ENCODE assay signal across 10 cellular contexts in the genomic region with DNA sequence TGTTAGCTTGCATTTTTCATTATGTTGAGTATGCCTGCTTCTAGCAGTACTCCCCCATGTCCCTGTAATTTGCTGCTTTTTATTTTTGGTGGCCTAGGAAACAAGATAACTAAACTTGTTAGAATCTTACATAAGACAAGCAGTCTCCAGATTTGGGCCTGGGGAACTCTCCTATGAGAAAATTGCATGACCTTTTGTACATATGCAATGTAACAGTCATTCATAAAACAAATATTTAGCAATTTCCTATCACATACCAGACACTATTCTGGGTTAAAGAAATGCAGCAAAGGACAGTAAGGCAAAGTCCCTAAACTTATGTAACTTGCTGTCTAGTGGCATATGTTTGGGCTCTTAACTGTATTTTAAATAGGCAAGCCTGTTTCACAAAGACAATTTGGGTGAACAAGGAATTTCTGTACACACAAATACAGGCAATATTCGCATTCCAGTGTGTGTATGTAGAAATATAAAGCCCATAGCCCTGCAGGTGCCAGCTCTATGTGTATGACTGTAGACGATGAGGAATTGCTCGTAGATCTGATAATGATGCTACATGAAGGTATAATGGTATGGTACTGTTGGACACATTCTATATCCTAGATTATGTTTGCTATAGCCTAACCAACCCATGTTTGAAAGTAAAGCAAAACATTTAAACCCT.
A peak's percentile ranks its signal among the peaks of the same experiment; 100 is the strongest.
DNase-seq lines count a peak whose midpoint lies in the region; ATAC-seq and TF ChIP-seq lines count a peak whose summit lies in the region.
"Had no signal": no experiment of that assay in that cellular context is flagged by ENCODE, and none has a peak within 500 bp of the region (broad histone marks: within the 10 kb centered on the region; RNA-seq: fewer than 3 reads in every experiment).

No MANE protein-coding gene starts in this region.

- dilution Hi-C loops in mammary epithelial cell (cut with HindIII; ENCODE audit: low sequenced_read_pairs): no loop called here

- no peak overlapping the region for H3K4me3 ChIP-seq in mammary epithelial cell (replicated peaks in 1 of 3; ENCODE audit: insufficient read depth in 1 of 3, low read depth in 2 of 3, low read length in 3 of 3)
- no peak overlapping the region for H3K4me3 ChIP-seq in astrocyte of the spinal cord (ENCODE audit: low read depth, low read length)
- H3K4me3 ChIP-seq in left lung: no peak overlapping the region
- no peak overlapping the region for H3K4me3 ChIP-seq in MM.1S (ENCODE audit: low read length)

- CTCF ChIA-PET in MCF 10A (lab: Yijun Ruan, JAX) (no interaction called here), mammary epithelial cell (lab: Charles Lee; ENCODE audit: low non-redundant PET) (no interaction called here)
- CTCF ChIA-PET in activated CD4-positive, alpha-beta T cell treated with anti-CD3 and anti-CD28 coated beads for 36 hours (lab: Charles Lee): no interaction called here

- no peaks in the 10 kb centered on the region for H3K36me3 Mint-ChIP-seq in MCF 10A (ENCODE audit: insufficient read depth, unreplicated experiment)
- H3K36me3 Mint-ChIP-seq in activated CD4-positive, alpha-beta T cell treated with anti-CD3 and anti-CD28 coated beads for 36 hours (ENCODE audit: low read depth): no peaks in the 10 kb centered on the region

- H3K27ac Mint-ChIP-seq in MCF 10A (ENCODE audit: low read depth, unreplicated experiment): no peak overlapping the region
- no peak overlapping the region for H3K27ac Mint-ChIP-seq in activated CD4-positive, alpha-beta T cell treated with anti-CD3 and anti-CD28 coated beads for 36 hours

- H3K27ac ChIP-seq in mammary epithelial cell (ENCODE audit: insufficient read depth, low read depth, low read length) (no peak overlapping the region), left lung (no peak overlapping the region), MM.1S (ENCODE audit: low read length) (no peak overlapping the region)

- in situ Hi-C loops in mammary epithelial cell (cut with MboI; ENCODE audit: low sequenced_read_pairs in 2 of 2) (no loop called here), astrocyte of the spinal cord (cut with HindIII; ENCODE audit: low sequenced_read_pairs) (no loop called here)

- peak; percentile 74 for ATAC-seq in left lung
- no peak for ATAC-seq in activated CD4-positive, alpha-beta T cell treated with anti-CD3 and anti-CD28 coated beads for 36 hours

- no peaks in the 10 kb centered on the region for H3K36me3 ChIP-seq in mammary epithelial cell (ENCODE audit: insufficient read depth, low read length)
- H3K36me3 ChIP-seq in left lung: no peaks in the 10 kb centered on the region
- H3K36me3 ChIP-seq in MM.1S (replicated peaks; ENCODE audit: insufficient read depth, low read length): no peaks in the 10 kb centered on the region

- H3K9ac ChIP-seq in mammary epithelial cell (ENCODE audit: insufficient read depth, low read length) (no peak overlapping the region), MM.1S (ENCODE audit: low read length) (no peak overlapping the region)

- no peaks in the 10 kb centered on the region for H3K27me3 Mint-ChIP-seq in MCF 10A (ENCODE audit: insufficient read depth, unreplicated experiment)
- peaks cover 2% of the 10 kb centered on the region for H3K27me3 Mint-ChIP-seq in activated CD4-positive, alpha-beta T cell treated with anti-CD3 and anti-CD28 coated beads for 36 hours

- H3K4me1 ChIP-seq in mammary epithelial cell (ENCODE audit: insufficient read depth, low read length): no peaks in the 10 kb centered on the region
- H3K4me1 ChIP-seq in left lung: peaks cover 8 to 10% of the 10 kb centered on the region in 2 donors
- 0 out of 2 replicates have a peak, but pooled peaks cover 3% of the 10 kb centered on the region for H3K4me1 ChIP-seq in MM.1S (ENCODE audit: low read length)

- H3K9me3 Mint-ChIP-seq in MCF 10A (ENCODE audit: unreplicated experiment): no peaks in the 10 kb centered on the region
- H3K9me3 Mint-ChIP-seq in activated CD4-positive, alpha-beta T cell treated with anti-CD3 and anti-CD28 coated beads for 36 hours (ENCODE audit: low read depth): no peaks in the 10 kb centered on the region

- H3K4me3 Mint-ChIP-seq in MCF 10A (ENCODE audit: unreplicated experiment): no peak overlapping the region
- no peak overlapping the region for H3K4me3 Mint-ChIP-seq in activated CD4-positive, alpha-beta T cell treated with anti-CD3 and anti-CD28 coated beads for 36 hours

- H3F3A ChIP-seq in MM.1S (ENCODE audit: insufficient read depth, low read length): no peaks in the 10 kb centered on the region

- H3K27me3 ChIP-seq in mammary epithelial cell (ENCODE audit: insufficient read depth, low read length) (no peaks in the 10 kb centered on the region), left lung (no peaks in the 10 kb centered on the region), MM.1S (replicated peaks; ENCODE audit: insufficient read depth, low read length) (no peaks in the 10 kb centered on the region)

- H3K79me2 ChIP-seq in mammary epithelial cell (ENCODE audit: insufficient read depth, low read length) (no peaks in the 10 kb centered on the region), MM.1S (ENCODE audit: low read length) (no peaks in the 10 kb centered on the region)

- H3K9me2 ChIP-seq in MM.1S (replicated peaks; ENCODE audit: insufficient read depth, low read length): no peaks in the 10 kb centered on the region

- 71% methylated on average over 3 of the region's 3 CpGs for WGBS in mammary epithelial cell (ENCODE audit: low coverage, missing lambda C conversion rate)

- H3K9me3 ChIP-seq in mammary epithelial cell (replicated peaks; ENCODE audit: insufficient read depth, low read length) (no peaks in the 10 kb centered on the region), left lung (no peaks in the 10 kb centered on the region), MM.1S (replicated peaks; ENCODE audit: insufficient read depth, low read length) (no peaks in the 10 kb centered on the region)

- POLR2A ChIA-PET in MCF 10A (lab: Yijun Ruan, JAX): no interaction called here
- POLR2A ChIA-PET in activated CD4-positive, alpha-beta T cell treated with anti-CD3 and anti-CD28 coated beads for 36 hours (lab: Charles Lee): no interaction called here

- DNase-seq in MCF 10A (ENCODE audit: unreplicated experiment): peak; percentile 34
- no peak for DNase-seq in mammary epithelial cell
- DNase-seq in astrocyte of the spinal cord (ENCODE audit: low read depth, low spot score): peak; percentile 47
- no peak for DNase-seq in left lung
- DNase-seq in activated CD8-positive, alpha-beta memory T cell treated with anti-CD3 and anti-CD28 coated beads, Interleukin-2, amount 50 U/mL, for 4 hours: no peak
- no peak for DNase-seq in NCI-H2227 (lab: John Stamatoyannopoulos, UW; ENCODE audit: unreplicated experiment)
- DNase-seq in activated CD4-positive, alpha-beta T cell treated with anti-CD3 and anti-CD28 coated beads for 36 hours: no peak
- DNase-seq in MM.1S: no peak
- DNase-seq: activated CD4-positive, CD25-positive, alpha-beta regulatory T cell treated with anti-CD3 and anti-CD28 coated beads, Interleukin-2, amount 50 U/mL, for 72 hours; cortex of kidney had no signal

- H2AFZ ChIP-seq in mammary epithelial cell (ENCODE audit: low read depth, low read length): no peak overlapping the region
- H2AFZ ChIP-seq in MM.1S (ENCODE audit: low read length): no peak overlapping the region

- intact Hi-C loops in MCF 10A (cut with micrococcal nuclease): no loop called here
- intact Hi-C loops in mammary epithelial cell (cut with micrococcal nuclease): no loop called here
- intact Hi-C loops in left lung (cut with DNase I): no loop called here
- intact Hi-C loops in activated CD4-positive, alpha-beta T cell treated with anti-CD3 and anti-CD28 coated beads for 36 hours (cut with DNase I, micrococcal nuclease): no loop called here

- H4K20me1 ChIP-seq in mammary epithelial cell (ENCODE audit: insufficient read depth, low read length) (no peaks in the 10 kb centered on the region), MM.1S (ENCODE audit: insufficient read depth, low read length) (no peaks in the 10 kb centered on the region)

- no peak overlapping the region for H3K4me2 ChIP-seq in mammary epithelial cell (ENCODE audit: insufficient read depth, low read depth, low read length)
- H3K4me2 ChIP-seq in MM.1S (ENCODE audit: low read depth, low read length): no peak overlapping the region

- peaks cover 4% of the 10 kb centered on the region for H3K4me1 Mint-ChIP-seq in MCF 10A (ENCODE audit: insufficient read depth, unreplicated experiment)
- no peaks in the 10 kb centered on the region for H3K4me1 Mint-ChIP-seq in activated CD4-positive, alpha-beta T cell treated with anti-CD3 and anti-CD28 coated beads for 36 hours

- BruUV-seq in MCF 10A (replicated peaks; lab: Mats Ljungman, UMichigan) (no TSS peak), mammary epithelial cell (replicated peaks; lab: Mats Ljungman, UMichigan) (no TSS peak)

- TF ChIP-seq CTCF in MCF 10A (IDR thresholded peaks at IDR 0.05; ENCODE audit: unreplicated experiment): no peak
- no peak for TF ChIP-seq CTCF in mammary epithelial cell (conservative IDR thresholded peaks at IDR 0.05 in 1 of 2, IDR thresholded peaks at IDR 0.05 in 1 of 2; ENCODE audit: extremely low read depth in 1 of 2, insufficient read depth in 1 of 2, low read depth in 1 of 2, low read length in 2 of 2)
- TF ChIP-seq CTCF in astrocyte of the spinal cord (IDR thresholded peaks at IDR 0.05; ENCODE audit: low read depth, low read length): no peak
- TF ChIP-seq CTCF in left lung (IDR thresholded peaks at IDR 0.05): no peak
- TF ChIP-seq CTCF in MM.1S (IDR thresholded peaks at IDR 0.05; ENCODE audit: low read length): no peak

Comparison
In these comparisons a context has a peak if more than half of its experiments do, and no peak if none do; other contexts are left out.
1. DNase-seq: peak in MCF 10A (single experiment) and astrocyte of the spinal cord (single experiment); none in mammary epithelial cell (single experiment), left lung (0 of 2), activated CD8-positive, alpha-beta memory T cell treated with anti-CD3 and anti-CD28 coated beads, Interleukin-2, amount 50 U/mL, for 4 hours (single experiment), NCI-H2227 (single experiment), activated CD4-positive, alpha-beta T cell treated with anti-CD3 and anti-CD28 coated beads for 36 hours (single experiment) and MM.1S (single experiment).